ENCODE assay signal across 19 cellular contexts in genomic region chr4:3768842-3769641, GRCh38. TPM values are rescaled to one million over a fixed set of nuclear protein-coding genes. Genes with fewer than 3 reads are reported as not detected.
A peak's percentile ranks its signal among the peaks of the same experiment; 100 is the strongest.
DNase-seq lines count a peak whose midpoint lies in the region; ATAC-seq and TF ChIP-seq lines count a peak whose summit lies in the region.
"Had no signal": no experiment of that assay in that cellular context is flagged by ENCODE, and none has a peak within 500 bp of the region (broad histone marks: within the 10 kb centered on the region; RNA-seq: fewer than 3 reads in every experiment).

No MANE protein-coding gene starts in this region.

- H3K36me3 ChIP-seq in DOHH2 (ENCODE audit: control insufficient read depth, low read length) (no peaks in the 10 kb centered on the region), thoracic aorta (no peaks in the 10 kb centered on the region)

- H3K27me3 ChIP-seq in DOHH2 (ENCODE audit: control insufficient read depth, low read length) = 0 out of 2 replicates have a peak, but pooled peaks cover 5% of the 10 kb centered on the region
- no peaks in the 10 kb centered on the region for H3K27me3 ChIP-seq in thoracic aorta (replicated peaks; ENCODE audit: insufficient read depth)

- peak overlapping the region; percentile 67 for H3K4me2 ChIP-seq in DOHH2 (ENCODE audit: low read length)

- H3K9me3 ChIP-seq in DOHH2 (ENCODE audit: control insufficient read depth, insufficient read depth, low read length) (no peaks in the 10 kb centered on the region), thoracic aorta (no peaks in the 10 kb centered on the region)

- H3K27me3 Mint-ChIP-seq in activated T-helper 1 cell treated with anti-CD3 and anti-CD28 coated beads, Interleukin-12 subunit alpha, Interleukin-12 subunit beta, Interleukin-2, Interleukin-4 antibody, amounts not matched to agents 30 ng/mL and 10 ng/mL and 1 ng/mL, durations not matched to agents 14 hours and 24 hours and 36 hours (ENCODE audit: insufficient read depth) = peaks cover 10% of the 10 kb centered on the region

- peaks cover 3% of the 10 kb centered on the region for H3K36me3 Mint-ChIP-seq in activated T-helper 1 cell treated with anti-CD3 and anti-CD28 coated beads, Interleukin-12 subunit alpha, Interleukin-12 subunit beta, Interleukin-2, Interleukin-4 antibody, amounts not matched to agents 30 ng/mL and 10 ng/mL and 1 ng/mL, durations not matched to agents 14 hours and 24 hours and 36 hours (ENCODE audit: low read depth)

- no peak for TF ChIP-seq CTCF in DOHH2 (IDR thresholded peaks at IDR 0.05; ENCODE audit: low read depth, low read length, poor library complexity, severe bottlenecking)
- no peak for TF ChIP-seq CTCF in thoracic aorta (IDR thresholded peaks at IDR 0.05)

- H3K4me3 ChIP-seq in DOHH2 (ENCODE audit: low read length) (peak overlapping the region; percentile 34), thoracic aorta (peak overlapping the region; percentile 72)
- H3K4me3 ChIP-seq: GM23338 had no signal

- no peak for ATAC-seq in thoracic aorta (ENCODE audit: insufficient number of reproducible peaks, low FRiP score, low read depth)
- no peak for ATAC-seq in GM18909 (IDR thresholded peaks at IDR 0.05; ENCODE audit: poor library complexity, unreplicated experiment)
- ATAC-seq in GM21447 (IDR thresholded peaks at IDR 0.05; ENCODE audit: unreplicated experiment) = no peak
- ATAC-seq: GM23338, HCT116 had no signal

- no peaks in the 10 kb centered on the region for H3K4me1 Mint-ChIP-seq in activated T-helper 1 cell treated with anti-CD3 and anti-CD28 coated beads, Interleukin-12 subunit alpha, Interleukin-12 subunit beta, Interleukin-2, Interleukin-4 antibody, amounts not matched to agents 30 ng/mL and 10 ng/mL and 1 ng/mL, durations not matched to agents 14 hours and 24 hours and 36 hours (ENCODE audit: low read depth)

- H3K9me3 Mint-ChIP-seq in activated T-helper 1 cell treated with anti-CD3 and anti-CD28 coated beads, Interleukin-12 subunit alpha, Interleukin-12 subunit beta, Interleukin-2, Interleukin-4 antibody, amounts not matched to agents 30 ng/mL and 10 ng/mL and 1 ng/mL, durations not matched to agents 14 hours and 24 hours and 36 hours = no peaks in the 10 kb centered on the region

- DNase-seq in SK-MEL-5 (ENCODE audit: low read depth, low spot score) (peak; percentile 6), islet precursor cell (peak; percentile 72), thoracic aorta (ENCODE audit: low spot score) (no peak)
- DNase-seq in activated T-helper 1 cell treated with anti-CD3 and anti-CD28 coated beads, Interleukin-12 subunit alpha, Interleukin-12 subunit beta, Interleukin-2, Interleukin-4 antibody, amounts not matched to agents 30 ng/mL and 10 ng/mL and 1 ng/mL, durations not matched to agents 14 hours and 24 hours and 36 hours (ENCODE audit: low spot score) = no peak
- DNase-seq: COR-L47, DMS 273 treated with DMSO at 0.1 percent for 48 hours, DND-41, GF-D8, KBM-7, NCI-H1105 treated with DMSO at 0.1 percent for 48 hours, NCI-H1694, NCI-H2081 treated with DMSO at 0.1 percent for 48 hours, NCI-H446 treated with DMSO at 0.1 percent for 48 hours, SIG-M5 had no signal

- H3K27ac ChIP-seq in DOHH2 (ENCODE audit: low read depth, low read length) (no peak overlapping the region), thoracic aorta (peak overlapping the region; percentile 62 to 67)

- in situ Hi-C loops in SK-MEL-5 (cut with HindIII; ENCODE audit: low pct_unique_long_range_greater_than_20kb, low sequenced_read_pairs) = no loop called here

- H3F3A ChIP-seq in DOHH2 (ENCODE audit: control insufficient read depth, insufficient read depth) = no peaks in the 10 kb centered on the region

- no peaks in the 10 kb centered on the region for H3K79me2 ChIP-seq in DOHH2 (ENCODE audit: control insufficient read depth, low read length)

- H3K4me3 Mint-ChIP-seq in activated T-helper 1 cell treated with anti-CD3 and anti-CD28 coated beads, Interleukin-12 subunit alpha, Interleukin-12 subunit beta, Interleukin-2, Interleukin-4 antibody, amounts not matched to agents 30 ng/mL and 10 ng/mL and 1 ng/mL, durations not matched to agents 14 hours and 24 hours and 36 hours = no peak overlapping the region
- H3K4me3 Mint-ChIP-seq: GM23338 had no signal

- H4K20me1 ChIP-seq in DOHH2 (ENCODE audit: control insufficient read depth, insufficient read depth, low read depth, low read length) = no peaks in the 10 kb centered on the region

- no peak overlapping the region for H3K27ac Mint-ChIP-seq in activated T-helper 1 cell treated with anti-CD3 and anti-CD28 coated beads, Interleukin-12 subunit alpha, Interleukin-12 subunit beta, Interleukin-2, Interleukin-4 antibody, amounts not matched to agents 30 ng/mL and 10 ng/mL and 1 ng/mL, durations not matched to agents 14 hours and 24 hours and 36 hours
- H3K27ac Mint-ChIP-seq: GM23338 had no signal

- intact Hi-C loops in activated T-helper 1 cell treated with anti-CD3 and anti-CD28 coated beads, Interleukin-12 subunit alpha, Interleukin-12 subunit beta, Interleukin-2, Interleukin-4 antibody, amounts not matched to agents 30 ng/mL and 10 ng/mL and 1 ng/mL, durations not matched to agents 14 hours and 24 hours and 36 hours (cut with micrococcal nuclease) = no loop called here

- peaks cover 33% of the 10 kb centered on the region for H3K4me1 ChIP-seq in DOHH2 (ENCODE audit: control insufficient read depth, low read length)
- peaks cover 19 to 71% of the 10 kb centered on the region in 2 donors for H3K4me1 ChIP-seq in thoracic aorta (ENCODE audit: control insufficient read depth in 1 of 2, low read depth in 2 of 2)

- H3K9me2 ChIP-seq in DOHH2 (replicated peaks; ENCODE audit: control insufficient read depth, low read length) = no peaks in the 10 kb centered on the region

RNA-seq across cellular contexts. Expression of gene ADRA2C, which starts 2.9 kb away (rescaled TPM):
- total RNA-seq in SK-MEL-5 (2014; rRNA removed; shearing (Covaris generic)) = 14.1 and 15.7 TPM in 2 replicates
- polyA plus RNA-seq in SK-MEL-5 (2015; cell fraction: cytosol; rRNA removed) = 15.5 and 17.4 TPM in 2 replicates
- polyA plus RNA-seq in SK-MEL-5 (2015; cell fraction: nucleus; rRNA removed) = 10.4 and 26.9 TPM in 2 replicates
- 100 to 1,000 TPM; 105 to 232 TPM for total RNA-seq in thoracic aorta
- total RNA-seq in activated T-helper 1 cell treated with anti-CD3 and anti-CD28 coated beads, Interleukin-12 subunit alpha, Interleukin-12 subunit beta, Interleukin-2, Interleukin-4 antibody, amounts not matched to agents 30 ng/mL and 10 ng/mL and 1 ng/mL, durations not matched to agents 14 hours and 24 hours and 36 hours = not detected in 2 replicates

Comparison
In these comparisons a context has a peak if more than half of its experiments do, and no peak if none do; other contexts are left out.
1. DNase-seq: peak in SK-MEL-5 (single experiment) and islet precursor cell (single experiment); none in thoracic aorta (single experiment) and activated T-helper 1 cell treated with anti-CD3 and anti-CD28 coated beads, Interleukin-12 subunit alpha, Interleukin-12 subunit beta, Interleukin-2, Interleukin-4 antibody, amounts not matched to agents 30 ng/mL and 10 ng/mL and 1 ng/mL, durations not matched to agents 14 hours and 24 hours and 36 hours (single experiment).
2. RNA of gene ADRA2C, which starts 2.9 kb away (total RNA-seq): 105 to 232 TPM in thoracic aorta and 14.1 to 15.7 TPM in SK-MEL-5; not detected in activated T-helper 1 cell treated with anti-CD3 and anti-CD28 coated beads, Interleukin-12 subunit alpha, Interleukin-12 subunit beta, Interleukin-2, Interleukin-4 antibody, amounts not matched to agents 30 ng/mL and 10 ng/mL and 1 ng/mL, durations not matched to agents 14 hours and 24 hours and 36 hours; every median in the first group is over 10 times any median in the second.